ENCODE assay signal across 8 cellular contexts in the genomic region with DNA sequence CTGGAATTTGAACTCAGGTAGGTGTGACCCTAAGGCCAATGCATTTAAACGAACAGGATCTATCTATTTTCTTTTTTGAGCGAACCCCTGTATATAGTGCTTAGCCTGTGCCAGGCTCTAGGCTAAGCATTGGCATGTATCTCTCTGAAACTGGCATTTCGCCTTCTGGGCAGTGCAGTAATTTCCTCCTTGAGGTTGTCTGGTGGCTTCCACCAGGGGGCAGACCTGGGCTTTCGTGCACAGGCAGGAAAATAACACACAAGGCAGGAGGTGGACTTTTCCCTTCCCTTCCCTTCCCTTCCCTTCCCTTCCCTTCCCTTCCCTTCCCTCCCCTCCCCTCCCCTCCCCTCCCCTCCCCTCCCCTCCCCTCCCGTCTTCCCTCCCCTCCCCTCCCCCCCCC. TPM values are rescaled to one million over a fixed set of nuclear protein-coding genes. Genes with fewer than 3 reads are reported as not detected.
DNase-seq lines count a peak whose midpoint lies in the region; ATAC-seq and TF ChIP-seq lines count a peak whose summit lies in the region.

No MANE protein-coding gene starts in this region.

- H3K27ac ChIP-seq in 22Rv1 (no peak overlapping the region), lung (ENCODE audit: low read depth in 1 of 2, low read length in 1 of 2) (no peak overlapping the region)

- WGBS in lung, 2 donors: 10 to 12% methylated on average over 4 of the region's 5 CpGs

- no peak overlapping the region for H3K4me3 ChIP-seq in lung

- ATAC-seq in lung (ENCODE audit: insufficient read depth, low FRiP score): peak; percentile 61
- ATAC-seq in HG03280 (IDR thresholded peaks at IDR 0.05; ENCODE audit: unreplicated experiment): no peak

- peaks cover 0 to 1% of the 10 kb centered on the region in 2 donors for H3K4me1 ChIP-seq in lung (ENCODE audit: control insufficient read depth in 2 of 2, insufficient read depth in 2 of 2, low read length in 2 of 2)

- in situ Hi-C loops in GM13976 (cut with MboI; ENCODE audit: low sequenced_read_pairs, unreplicated experiment): loop anchor here (5.0 kb wide), 1 partner anchor 211 kb away; no protein-coding TSS in a partner anchor

- H3K36me3 ChIP-seq in lung (ENCODE audit: control insufficient read depth in 2 of 2, insufficient read depth in 2 of 2, low read length in 2 of 2): no peaks in the 10 kb centered on the region

- no peaks in the 10 kb centered on the region for H3K27me3 ChIP-seq in lung (ENCODE audit: control insufficient read depth, insufficient read depth)

- no peaks in the 10 kb centered on the region for H3K9me3 ChIP-seq in lung (ENCODE audit: control insufficient read depth in 2 of 2, insufficient read depth in 1 of 2, low read length in 1 of 2)

- peak; percentile 62 for TF ChIP-seq CTCF in 22Rv1 (IDR thresholded peaks at IDR 0.05)
- peak; percentile 92 for TF ChIP-seq CTCF in GM13976 (IDR thresholded peaks at IDR 0.05; ENCODE audit: borderline replicate concordance, control extremely low read depth, extremely low read depth, insufficient read depth, missing control alignments)
- peak; percentile 81 for TF ChIP-seq CTCF in lung (IDR thresholded peaks at IDR 0.05; ENCODE audit: control extremely low read depth, extremely low read depth)

- DNase-seq in GM13976 (ENCODE audit: low spot score): peak; percentile 69
- DNase-seq in NCI-H446 treated with DMSO at 0.1 percent for 48 hours (lab: John Stamatoyannopoulos, UW): peak; percentile 3
- DNase-seq in activated CD4-positive, alpha-beta T cell treated with anti-CD3 and anti-CD28 coated beads, Interleukin-2, amount 50 U/mL, for 24 hours (ENCODE audit: low read depth in 1 of 2, low spot score in 1 of 2): peak; percentile 49 to 71
- peak; percentile 35 to 55 for DNase-seq in dermis microvascular lymphatic vessel endothelial cell (ENCODE audit: low read depth in 2 of 2)
- peak; percentile 75 for DNase-seq in lung (ENCODE audit: low spot score)
- DNase-seq in stimulated activated CD8-positive, alpha-beta memory T cell treated with anti-CD3 and anti-CD28 coated beads, Interleukin-12 subunit alpha, Interleukin-12 subunit beta, amount 100 ng/mL, for 24 hours (ENCODE audit: extremely low read depth): peak; percentile 47

RNA-seq across cellular contexts. Expression of gene PRKCB, which starts 34.4 kb away (rescaled TPM):
- not detected in 2 replicates for total RNA-seq in dermis microvascular lymphatic vessel endothelial cell
- 10 to 100 TPM; 24.3 to 46.4 TPM for total RNA-seq in lung
- 10 to 100 TPM in 1 of 2 donors, 1 to 10 TPM in 1; 2.5 to 19.2 TPM for polyA plus RNA-seq in lung

RNA-seq across cellular contexts. Expression of gene CHP2, which starts 46.6 kb away (rescaled TPM):
- total RNA-seq in dermis microvascular lymphatic vessel endothelial cell (not detected in 2 replicates), lung (1 to 10 TPM in 1 of 2 donors, not detected in 1; 2.0 TPM)
- under 1 TPM; 0.06 TPM for polyA plus RNA-seq in lung

Comparison
In these comparisons a context has a peak if more than half of its experiments do, and no peak if none do; other contexts are left out.
1. DNase-seq: peak in every context shown above with its lines; median percentile 75 in lung; 69 in GM13976; 60 in activated CD4-positive, alpha-beta T cell treated with anti-CD3 and anti-CD28 coated beads, Interleukin-2, amount 50 U/mL, for 24 hours; 47 in stimulated activated CD8-positive, alpha-beta memory T cell treated with anti-CD3 and anti-CD28 coated beads, Interleukin-12 subunit alpha, Interleukin-12 subunit beta, amount 100 ng/mL, for 24 hours; 45 in dermis microvascular lymphatic vessel endothelial cell; 3 in NCI-H446 treated with DMSO at 0.1 percent for 48 hours.
2. RNA of gene PRKCB, which starts 34.4 kb away (total RNA-seq): 24.3 to 46.4 TPM in lung; not detected in dermis microvascular lymphatic vessel endothelial cell; every median in the first group is over 10 times any median in the second.
3. Peak in every context shown above with its lines, with median percentiles within 50 percentile points of each other: CTCF ChIP-seq.